24 cellular contexts compared by ENCODE assay signal in genomic region chr11:69545976-69546617, GRCh38.
DNase-seq lines count a peak whose midpoint lies in the region; ATAC-seq and TF ChIP-seq lines count a peak whose summit lies in the region.
"Had no signal": no experiment of that assay in that cellular context is flagged by ENCODE, and none has a peak within 500 bp of the region (broad histone marks: within the 10 kb centered on the region; RNA-seq: fewer than 3 reads in every experiment).

No MANE protein-coding gene starts in this region.

- 89 to 93% methylated on average over 10 to 18 of the region's 18 CpGs for WGBS in endodermal cell (ENCODE audit: insufficient coverage in 1 of 2, insufficient read length in 1 of 2), 2 experiments

- no peak overlapping the region for H3K27ac ChIP-seq in endodermal cell (ENCODE audit: low read depth, low read length)
- H3K27ac ChIP-seq: heart left ventricle, pancreas, right atrium auricular region had no signal

- H3K9ac ChIP-seq in endodermal cell (ENCODE audit: extremely low read depth, low read length, poor library complexity, severe bottlenecking) = no peak overlapping the region

- peaks cover 20% of the 10 kb centered on the region for H3K9me3 Mint-ChIP-seq in activated CD4-positive, alpha-beta memory T cell treated with anti-CD3 and anti-CD28 coated beads for 36 hours
- H3K9me3 Mint-ChIP-seq in activated CD4-positive, alpha-beta memory T cell treated with anti-CD3 and anti-CD28 coated beads, Interleukin-2, amount 10 ng/mL, durations not matched to agents 7 days and 5 days = peaks cover 7% of the 10 kb centered on the region
- H3K9me3 Mint-ChIP-seq in endodermal cell = peaks cover 14% of the 10 kb centered on the region

- ATAC-seq in sciatic nerve (no peak), mucosa of descending colon (no peak)
- ATAC-seq: natural killer cell, pancreas had no signal

- TF ChIP-seq CTCF in endodermal cell (conservative IDR thresholded peaks at IDR 0.05) (no peak), mucosa of descending colon (IDR thresholded peaks at IDR 0.05) (no peak)

- H3K4me1 Mint-ChIP-seq in activated CD4-positive, alpha-beta memory T cell treated with anti-CD3 and anti-CD28 coated beads for 36 hours (ENCODE audit: low read depth) = peaks cover 26% of the 10 kb centered on the region
- H3K4me1 Mint-ChIP-seq in activated CD4-positive, alpha-beta memory T cell treated with anti-CD3 and anti-CD28 coated beads, Interleukin-2, amount 10 ng/mL, durations not matched to agents 7 days and 5 days = peaks cover 16% of the 10 kb centered on the region
- H3K4me1 Mint-ChIP-seq in endodermal cell = no peaks in the 10 kb centered on the region
- H3K4me1 Mint-ChIP-seq: natural killer cell had no signal

- H3K9me3 ChIP-seq in endodermal cell (ENCODE audit: control insufficient read depth, low read length) (no peaks in the 10 kb centered on the region), mucosa of descending colon (peaks cover 19% of the 10 kb centered on the region)
- H3K9me3 ChIP-seq: pancreas had no signal

- peaks cover 51% of the 10 kb centered on the region for H3K27me3 Mint-ChIP-seq in activated CD4-positive, alpha-beta memory T cell treated with anti-CD3 and anti-CD28 coated beads for 36 hours
- peaks cover 21% of the 10 kb centered on the region for H3K27me3 Mint-ChIP-seq in activated CD4-positive, alpha-beta memory T cell treated with anti-CD3 and anti-CD28 coated beads, Interleukin-2, amount 10 ng/mL, durations not matched to agents 7 days and 5 days
- peaks cover 5% of the 10 kb centered on the region for H3K27me3 Mint-ChIP-seq in endodermal cell (ENCODE audit: insufficient read depth)

- DNase-seq in activated CD4-positive, alpha-beta memory T cell treated with anti-CD3 and anti-CD28 coated beads for 36 hours = no peak
- DNase-seq in activated CD4-positive, alpha-beta memory T cell treated with anti-CD3 and anti-CD28 coated beads, Interleukin-2, amount 10 ng/mL, durations not matched to agents 7 days and 5 days = no peak
- peak; percentile 38 for DNase-seq in H7
- DNase-seq in endodermal cell = no peak
- DNase-seq in sciatic nerve (ENCODE audit: low spot score) = peak; percentile 42
- DNase-seq in mucosa of descending colon = no peak
- DNase-seq in cortex of kidney (lab: John Stamatoyannopoulos, UW) = no peak
- DNase-seq in NCI-H510A treated with DMSO at 0.1 percent for 48 hours (lab: John Stamatoyannopoulos, UW) = no peak
- DNase-seq: activated B cell treated with CpG ODN at 0.5 μM for 24 hours; activated CD8-positive, alpha-beta memory T cell treated with anti-CD3 and anti-CD28 coated beads for 24 hours; CD4-positive, alpha-beta T cell; effector CD8-positive, alpha-beta T cell; erythroblast; heart left ventricle; MG63; midbrain; natural killer cell; NCI-H1436; NCI-H2107; NCI-H446 treated with DMSO at 0.1 percent for 48 hours; T-helper 9 cell; trophoblast cell had no signal

- H3K4me3 Mint-ChIP-seq in activated CD4-positive, alpha-beta memory T cell treated with anti-CD3 and anti-CD28 coated beads for 36 hours = no peak overlapping the region
- H3K4me3 Mint-ChIP-seq in activated CD4-positive, alpha-beta memory T cell treated with anti-CD3 and anti-CD28 coated beads, Interleukin-2, amount 10 ng/mL, durations not matched to agents 7 days and 5 days = no peak overlapping the region
- no peak overlapping the region for H3K4me3 Mint-ChIP-seq in endodermal cell
- H3K4me3 Mint-ChIP-seq: activated B cell treated with CpG ODN at 0.5 μM for 24 hours; CD4-positive, alpha-beta T cell; natural killer cell had no signal

- no peaks in the 10 kb centered on the region for H3K4me1 ChIP-seq in endodermal cell (ENCODE audit: control insufficient read depth, insufficient read depth, low read length)
- no peaks in the 10 kb centered on the region for H3K4me1 ChIP-seq in mucosa of descending colon (ENCODE audit: low read depth)
- H3K4me1 ChIP-seq: pancreas had no signal

- POLR2A ChIA-PET in activated CD4-positive, alpha-beta memory T cell treated with anti-CD3 and anti-CD28 coated beads for 36 hours (lab: Charles Lee) = no interaction called here
- POLR2A ChIA-PET in activated CD4-positive, alpha-beta memory T cell treated with anti-CD3 and anti-CD28 coated beads, Interleukin-2, amount 10 ng/mL, durations not matched to agents 7 days and 5 days (lab: Charles Lee) = no interaction called here

- H3K36me3 Mint-ChIP-seq in activated CD4-positive, alpha-beta memory T cell treated with anti-CD3 and anti-CD28 coated beads for 36 hours = peaks cover 10% of the 10 kb centered on the region
- H3K36me3 Mint-ChIP-seq in activated CD4-positive, alpha-beta memory T cell treated with anti-CD3 and anti-CD28 coated beads, Interleukin-2, amount 10 ng/mL, durations not matched to agents 7 days and 5 days (ENCODE audit: low read depth) = no peaks in the 10 kb centered on the region
- H3K36me3 Mint-ChIP-seq in endodermal cell (ENCODE audit: low read depth) = no peaks in the 10 kb centered on the region

- no peak overlapping the region for H3K4me3 ChIP-seq in H7 (ENCODE audit: insufficient read depth, low read depth, low read length)
- H3K4me3 ChIP-seq in endodermal cell (ENCODE audit: low read length) = no peak overlapping the region
- no peak overlapping the region for H3K4me3 ChIP-seq in mucosa of descending colon
- H3K4me3 ChIP-seq: heart left ventricle, MG63, pancreas, right atrium auricular region had no signal

- H3K36me3 ChIP-seq in H7 (replicated peaks; ENCODE audit: control insufficient read depth, insufficient read depth, low read length) = no peaks in the 10 kb centered on the region
- H3K36me3 ChIP-seq in endodermal cell (ENCODE audit: control insufficient read depth, insufficient read depth, low read length) = no peaks in the 10 kb centered on the region
- H3K36me3 ChIP-seq in mucosa of descending colon (ENCODE audit: low read depth) = no peaks in the 10 kb centered on the region
- H3K36me3 ChIP-seq: heart left ventricle, MG63, pancreas, right atrium auricular region had no signal

- CTCF ChIA-PET in activated CD4-positive, alpha-beta memory T cell treated with anti-CD3 and anti-CD28 coated beads for 36 hours (lab: Charles Lee) = no interaction called here
- CTCF ChIA-PET in activated CD4-positive, alpha-beta memory T cell treated with anti-CD3 and anti-CD28 coated beads, Interleukin-2, amount 10 ng/mL, durations not matched to agents 7 days and 5 days (lab: Charles Lee) = no interaction called here

- H3K27ac Mint-ChIP-seq in activated CD4-positive, alpha-beta memory T cell treated with anti-CD3 and anti-CD28 coated beads for 36 hours = peak overlapping the region; percentile 82
- H3K27ac Mint-ChIP-seq in activated CD4-positive, alpha-beta memory T cell treated with anti-CD3 and anti-CD28 coated beads, Interleukin-2, amount 10 ng/mL, durations not matched to agents 7 days and 5 days = no peak overlapping the region
- peak overlapping the region; percentile 12 for H3K27ac Mint-ChIP-seq in endodermal cell
- H3K27ac Mint-ChIP-seq: activated B cell treated with CpG ODN at 0.5 μM for 24 hours; CD4-positive, alpha-beta T cell; natural killer cell had no signal

- H3K27me3 ChIP-seq in H7 (ENCODE audit: control insufficient read depth, insufficient read depth, low read length) (no peaks in the 10 kb centered on the region), endodermal cell (ENCODE audit: control insufficient read depth, insufficient read depth, low read length, poor library complexity, severe bottlenecking) (no peaks in the 10 kb centered on the region)
- H3K27me3 ChIP-seq: heart left ventricle, MG63, pancreas, right atrium auricular region had no signal

- intact Hi-C loops in activated CD4-positive, alpha-beta memory T cell treated with anti-CD3 and anti-CD28 coated beads for 36 hours (cut with micrococcal nuclease) = loop anchor here (1.0 kb wide), 1 partner anchor 135 kb away; no protein-coding TSS in a partner anchor
- intact Hi-C loops in sciatic nerve (cut with DNase I) (no loop called here), mucosa of descending colon (cut with DNase I, micrococcal nuclease) (no loop called here)

Comparison
In these comparisons a context has a peak if more than half of its experiments do, and no peak if none do; other contexts are left out.
1. DNase-seq: peak in H7 (single experiment) and sciatic nerve (single experiment); none in activated CD4-positive, alpha-beta memory T cell treated with anti-CD3 and anti-CD28 coated beads for 36 hours (single experiment), activated CD4-positive, alpha-beta memory T cell treated with anti-CD3 and anti-CD28 coated beads, Interleukin-2, amount 10 ng/mL, durations not matched to agents 7 days and 5 days (single experiment), endodermal cell (single experiment), mucosa of descending colon (0 of 3), cortex of kidney (single experiment) and NCI-H510A treated with DMSO at 0.1 percent for 48 hours (single experiment).